ENCODE assay signal across 1 cellular context in genomic region chr3:32553973-32554372, GRCh38.
A peak's percentile ranks its signal among the peaks of the same experiment; 100 is the strongest.
TF ChIP-seq lines count a peak whose summit lies in the region.

No MANE protein-coding gene starts in this region.

TF ChIP-seq in K562, 482 proteins besides CTCF, POLR2A, EP300 and RAD21:
- TF ChIP-seq PKNOX1 (IDR thresholded peaks at IDR 0.05) (peak; percentile 73), NCOA4 (IDR thresholded peaks at IDR 0.05; ENCODE audit: partially characterized antibody) (no peak), SAFB2 (IDR thresholded peaks at IDR 0.05; ENCODE audit: borderline replicate concordance, low read depth, low read length, severe bottlenecking) (no peak), ZNF174 (CRISPR knock-in tag; IDR thresholded peaks at IDR 0.05) (no peak), ZNF512 (tag; IDR thresholded peaks at IDR 0.05) (no peak), MED1 (CRISPR knock-in tag; IDR thresholded peaks at IDR 0.05; ENCODE audit: borderline replicate concordance) (no peak), L3MBTL2 (IDR thresholded peaks at IDR 0.05) (no peak), PHF8 (IDR thresholded peaks at IDR 0.05; ENCODE audit: borderline replicate concordance, low read length) (no peak), KHSRP (IDR thresholded peaks at IDR 0.05) (no peak)
